Comparison of ENCODE assay signal across 1 cellular context in the genomic region with DNA sequence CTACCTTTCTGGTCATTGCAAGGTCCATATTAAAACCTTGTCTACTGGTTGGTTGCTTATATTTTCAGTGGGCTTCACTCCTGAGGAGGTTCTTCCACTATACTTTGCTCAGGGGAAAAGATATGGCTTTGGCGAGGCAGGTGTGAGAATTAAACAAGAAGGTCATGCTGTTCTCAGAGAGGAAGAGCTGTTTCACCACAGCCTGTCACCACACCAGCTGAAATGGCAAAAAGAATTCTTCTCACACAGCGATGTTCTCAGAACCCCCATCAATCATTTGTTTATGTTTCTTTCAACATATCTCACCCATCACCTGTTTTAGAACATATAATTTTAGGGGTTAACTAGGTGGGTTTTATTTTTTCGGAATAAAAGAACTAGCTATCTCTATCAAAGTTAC.
TF ChIP-seq lines count a peak whose summit lies in the region.

No MANE protein-coding gene starts in this region.

TF ChIP-seq in SK-N-SH, 30 proteins besides CTCF, POLR2A, EP300 and RAD21 (continued from another document):
- TF ChIP-seq, protein P1, sequence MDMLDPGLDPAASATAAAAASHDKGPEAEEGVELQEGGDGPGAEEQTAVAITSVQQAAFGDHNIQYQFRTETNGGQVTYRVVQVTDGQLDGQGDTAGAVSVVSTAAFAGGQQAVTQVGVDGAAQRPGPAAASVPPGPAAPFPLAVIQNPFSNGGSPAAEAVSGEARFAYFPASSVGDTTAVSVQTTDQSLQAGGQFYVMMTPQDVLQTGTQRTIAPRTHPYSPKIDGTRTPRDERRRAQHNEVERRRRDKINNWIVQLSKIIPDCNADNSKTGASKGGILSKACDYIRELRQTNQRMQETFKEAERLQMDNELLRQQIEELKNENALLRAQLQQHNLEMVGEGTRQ (IDR thresholded peaks at IDR 0.05; ENCODE audit: borderline replicate concordance, low read depth, low read length): no peak
